Comparison of ENCODE assay signal across 15 cellular contexts in genomic region chr4:13989496-13989895, GRCh38.
A peak's percentile ranks its signal among the peaks of the same experiment; 100 is the strongest.
DNase-seq lines count a peak whose midpoint lies in the region; ATAC-seq and TF ChIP-seq lines count a peak whose summit lies in the region.
"Had no signal": no experiment of that assay in that cellular context is flagged by ENCODE, and none has a peak within 500 bp of the region (broad histone marks: within the 10 kb centered on the region; RNA-seq: fewer than 3 reads in every experiment).

No MANE protein-coding gene starts in this region.

- H3K27me3 ChIP-seq in ACC112 (ENCODE audit: insufficient read depth, low read length) (no peaks in the 10 kb centered on the region), MG63 (no peaks in the 10 kb centered on the region), muscle layer of duodenum (ENCODE audit: low read depth, low read length) (no peaks in the 10 kb centered on the region), right atrium auricular region (no peaks in the 10 kb centered on the region)
- H3K27me3 ChIP-seq: pancreas had no signal

- peak overlapping the region; percentile 63 for H3K4me3 ChIP-seq in ACC112 (ENCODE audit: low read depth, low read length)
- no peak overlapping the region for H3K4me3 ChIP-seq in MG63
- no peak overlapping the region for H3K4me3 ChIP-seq in cardiac fibroblast (replicated peaks in 1 of 2; ENCODE audit: low read depth in 2 of 2, low read length in 2 of 2)
- H3K4me3 ChIP-seq in muscle layer of duodenum (ENCODE audit: low read depth in 1 of 2, low read length in 2 of 2), result no peak overlapping the region
- H3K4me3 ChIP-seq in right atrium auricular region, result no peak overlapping the region
- H3K4me3 ChIP-seq: pancreas had no signal

- H3K4me3 Mint-ChIP-seq in effector memory CD8-positive, alpha-beta T cell, result no peak overlapping the region
- H3K4me3 Mint-ChIP-seq: activated CD4-positive, alpha-beta T cell treated with anti-CD3 and anti-CD28 coated beads, Interleukin-2, amount 10 ng/mL, durations not matched to agents 24 days and 14 days; stimulated activated naive B cell treated with anti-CD40 and anti-IgM and Interleukin-4, amounts not matched to agents 10 μg/mL and 1 μg/mL and 100 μg/mL, for 72 hours had no signal

- H3K9me3 ChIP-seq in MG63 (no peaks in the 10 kb centered on the region), muscle layer of duodenum (ENCODE audit: control insufficient read depth in 1 of 2, low read length in 2 of 2) (no peaks in the 10 kb centered on the region), right atrium auricular region (no peaks in the 10 kb centered on the region)
- H3K9me3 ChIP-seq: pancreas had no signal

- H3K79me2 ChIP-seq in ACC112 (ENCODE audit: control insufficient read depth, insufficient read depth, low read length, unreplicated experiment), result peaks cover 10% of the 10 kb centered on the region

- H3K36me3 Mint-ChIP-seq in effector memory CD8-positive, alpha-beta T cell (ENCODE audit: insufficient read depth), result no peaks in the 10 kb centered on the region
- H3K36me3 Mint-ChIP-seq: stimulated activated naive B cell treated with anti-CD40 and anti-IgM and Interleukin-4, amounts not matched to agents 10 μg/mL and 1 μg/mL and 100 μg/mL, for 72 hours had no signal

- H3K27ac ChIP-seq in ACC112 (ENCODE audit: low read depth, low read length), result peak overlapping the region; percentile 100
- peak overlapping the region; percentile 32 for H3K27ac ChIP-seq in muscle layer of duodenum (ENCODE audit: low read length)
- H3K27ac ChIP-seq in right atrium auricular region, result no peak overlapping the region

- H3K4me1 ChIP-seq in ACC112 (ENCODE audit: control insufficient read depth, insufficient read depth, low read length, unreplicated experiment), result peaks cover 90% of the 10 kb centered on the region
- peaks cover 0 to 5% of the 10 kb centered on the region in 2 donors for H3K4me1 ChIP-seq in muscle layer of duodenum (ENCODE audit: control insufficient read depth in 1 of 2, insufficient read depth in 2 of 2, low read length in 2 of 2)
- H3K4me1 ChIP-seq in right atrium auricular region, result peaks cover 0 to 9% of the 10 kb centered on the region in 2 donors

- no peaks in the 10 kb centered on the region for H3K27me3 Mint-ChIP-seq in effector memory CD8-positive, alpha-beta T cell
- H3K27me3 Mint-ChIP-seq: activated CD4-positive, alpha-beta T cell treated with anti-CD3 and anti-CD28 coated beads, Interleukin-2, amount 10 ng/mL, durations not matched to agents 24 days and 14 days had no signal

- H3K36me3 ChIP-seq in ACC112 (ENCODE audit: insufficient read depth, low read length) (no peaks in the 10 kb centered on the region), MG63 (no peaks in the 10 kb centered on the region), muscle layer of duodenum (ENCODE audit: control insufficient read depth in 1 of 2, insufficient read depth in 2 of 2, low read length in 2 of 2) (no peaks in the 10 kb centered on the region), right atrium auricular region (no peaks in the 10 kb centered on the region)
- H3K36me3 ChIP-seq: pancreas had no signal

- peak; percentile 71 for DNase-seq in MG63
- DNase-seq in cardiac fibroblast (ENCODE audit: low read depth in 2 of 2), result peak; percentile 47 to 55
- no peak for DNase-seq in right atrium auricular region (ENCODE audit: low spot score)
- no peak for DNase-seq in effector memory CD8-positive, alpha-beta T cell
- DNase-seq: activated CD4-positive, alpha-beta T cell treated with anti-CD3 and anti-CD28 coated beads, Interleukin-2, amount 10 ng/mL, durations not matched to agents 24 days and 14 days; activated CD8-positive, alpha-beta memory T cell treated with anti-CD3 and anti-CD28 coated beads, Interleukin-2, amount 50 U/mL, for 48 hours; activated naive CD4-positive, alpha-beta T cell treated with Interleukin-2 at 50 U/mL for 16 hours; H7; NCI-H187 treated with DMSO at 0.1 percent for 48 hours; stimulated activated naive B cell treated with anti-CD40 and anti-IgM and Interleukin-4, amounts not matched to agents 10 μg/mL and 1 μg/mL and 100 μg/mL, for 72 hours had no signal

- H3K9me3 Mint-ChIP-seq in effector memory CD8-positive, alpha-beta T cell, result peaks cover 2 to 6% of the 10 kb centered on the region in 2 donors
- H3K9me3 Mint-ChIP-seq: activated CD4-positive, alpha-beta T cell treated with anti-CD3 and anti-CD28 coated beads, Interleukin-2, amount 10 ng/mL, durations not matched to agents 24 days and 14 days; stimulated activated naive B cell treated with anti-CD40 and anti-IgM and Interleukin-4, amounts not matched to agents 10 μg/mL and 1 μg/mL and 100 μg/mL, for 72 hours had no signal

- ATAC-seq in GM18861 (IDR thresholded peaks at IDR 0.05; ENCODE audit: unreplicated experiment), result no peak
- ATAC-seq in GM19328 (IDR thresholded peaks at IDR 0.05; ENCODE audit: unreplicated experiment), result no peak
- ATAC-seq in effector memory CD8-positive, alpha-beta T cell (replicated peaks), result no peak
- ATAC-seq: stimulated activated naive B cell treated with anti-CD40 and anti-IgM and Interleukin-4, amounts not matched to agents 10 μg/mL and 1 μg/mL and 100 μg/mL, for 72 hours had no signal

- no peak overlapping the region for H2AFZ ChIP-seq in ACC112 (ENCODE audit: low read length, unreplicated experiment)

- no peak overlapping the region for H3K27ac Mint-ChIP-seq in effector memory CD8-positive, alpha-beta T cell
- H3K27ac Mint-ChIP-seq: activated CD4-positive, alpha-beta T cell treated with anti-CD3 and anti-CD28 coated beads, Interleukin-2, amount 10 ng/mL, durations not matched to agents 24 days and 14 days; stimulated activated naive B cell treated with anti-CD40 and anti-IgM and Interleukin-4, amounts not matched to agents 10 μg/mL and 1 μg/mL and 100 μg/mL, for 72 hours had no signal

- no peaks in the 10 kb centered on the region for H3K4me1 Mint-ChIP-seq in effector memory CD8-positive, alpha-beta T cell (ENCODE audit: low read depth in 2 of 2)
- H3K4me1 Mint-ChIP-seq: activated CD4-positive, alpha-beta T cell treated with anti-CD3 and anti-CD28 coated beads, Interleukin-2, amount 10 ng/mL, durations not matched to agents 24 days and 14 days; stimulated activated naive B cell treated with anti-CD40 and anti-IgM and Interleukin-4, amounts not matched to agents 10 μg/mL and 1 μg/mL and 100 μg/mL, for 72 hours had no signal

- TF ChIP-seq CTCF in cardiac fibroblast (IDR thresholded peaks at IDR 0.05; ENCODE audit: low read depth, low read length) (no peak), right atrium auricular region (IDR thresholded peaks at IDR 0.05) (no peak)

Comparison
In these comparisons a context has a peak if more than half of its experiments do, and no peak if none do; other contexts are left out.
1. H3K27ac ChIP-seq: peak in ACC112 (single experiment) and muscle layer of duodenum (single experiment); none in right atrium auricular region (0 of 2).
2. DNase-seq: peak in MG63 (single experiment) and cardiac fibroblast (2 of 2); none in right atrium auricular region (single experiment) and effector memory CD8-positive, alpha-beta T cell (0 of 3).